Comparison of ENCODE assay signal across 31 cellular contexts in the genomic region with DNA sequence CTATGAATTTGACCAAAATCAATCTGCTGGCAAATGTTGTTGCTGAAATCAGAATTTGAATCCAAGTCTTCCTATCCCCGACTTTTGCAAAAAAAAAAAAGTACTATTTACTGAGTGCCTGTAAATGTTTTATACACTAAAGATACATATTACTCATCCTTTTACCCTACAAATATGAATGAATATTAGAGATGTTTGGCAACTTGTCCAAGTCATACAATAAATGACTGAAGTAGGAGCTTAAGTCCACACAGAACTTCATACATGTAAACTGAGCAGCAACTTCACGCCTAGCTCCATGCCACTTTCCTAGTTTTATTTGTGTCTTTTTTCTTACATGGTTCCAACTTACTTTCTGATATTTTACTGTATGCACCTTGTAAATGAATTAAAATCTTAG.
"Had no signal": no experiment of that assay in that cellular context is flagged by ENCODE, and none has a peak within 500 bp of the region (broad histone marks: within the 10 kb centered on the region; RNA-seq: fewer than 3 reads in every experiment).

No MANE protein-coding gene starts in this region.

- H3K9me3 ChIP-seq: esophagus squamous epithelium, gastroesophageal sphincter had no signal

- H3K4me3 ChIP-seq: coronary artery, esophagus squamous epithelium, gastroesophageal sphincter had no signal

- FAIRE-seq: astrocyte, bronchial epithelial cell, endometrium, endothelial cell of umbilical vein had no signal

- DNase-seq: activated CD4-positive, alpha-beta memory T cell treated with anti-CD3 and anti-CD28 coated beads, Interleukin-2, amount 10 ng/mL, durations not matched to agents 7 days and 5 days; activated CD4-positive, alpha-beta T cell treated with anti-CD3 and anti-CD28 coated beads for 1 hour; activated CD4-positive, alpha-beta T cell treated with anti-CD3 and anti-CD28 coated beads for 4 hours; activated CD4-positive, alpha-beta T cell treated with anti-CD3 and anti-CD28 coated beads, Interleukin-2, amount 10 ng/mL, durations not matched to agents 7 days and 5 days; activated CD4-positive, alpha-beta T cell treated with anti-CD3 and anti-CD28 coated beads, Interleukin-2, amount 50 U/mL, for 4 hours; activated CD8-positive, alpha-beta memory T cell treated with anti-CD3 and anti-CD28 coated beads, Interleukin-2, amount 50 U/mL, for 48 hours; activated gamma-delta T cell; activated naive CD4-positive, alpha-beta T cell; activated naive CD4-positive, alpha-beta T cell treated with anti-CD3 and anti-CD28 coated beads, Interleukin-2, amount 10 ng/mL, durations not matched to agents 7 days and 5 days; activated naive CD8-positive, alpha-beta T cell treated with anti-CD3 and anti-CD28 coated beads, Interleukin-2, amount 10 ng/mL, durations not matched to agents 7 days and 5 days; activated T-cell treated with anti-CD3 and anti-CD28 coated beads for 4 hours; activated T-cell treated with anti-CD3 and anti-CD28 coated beads, Interleukin-2, amount 50 U/mL, for 24 hours; activated T-cell treated with anti-CD3 and anti-CD28 coated beads, Interleukin-2, amount 50 U/mL, for 72 hours; amniotic stem cell; anterior cingulate cortex; brain microvascular endothelial cell; dermis blood vessel endothelial cell; effector CD4-positive, alpha-beta T cell; esophagus squamous epithelium; foreskin melanocyte; hippocampal formation; T-helper 17 cell; T1000 had no signal

- H3K27ac ChIP-seq: brain microvascular endothelial cell, coronary artery, epithelial cell of prostate, esophagus squamous epithelium, gastroesophageal sphincter had no signal

- ATAC-seq: activated naive CD4-positive, alpha-beta T cell treated with anti-CD3 and anti-CD28 coated beads, Interleukin-2, amount 50 U/mL, for 72 hours; activated T-cell treated with anti-CD3 and anti-CD28 coated beads, Interleukin-2, amount 50 U/mL, for 72 hours; gastroesophageal sphincter; T-helper 17 cell had no signal

- H3K27me3 ChIP-seq: brain microvascular endothelial cell, esophagus squamous epithelium, gastroesophageal sphincter had no signal
